Comparison of ENCODE assay signal across 9 cellular contexts in genomic region chr13:30371649-30372265, GRCh38. TPM values are rescaled to one million over a fixed set of nuclear protein-coding genes. Genes with fewer than 3 reads are reported as not detected.
DNase-seq lines count a peak whose midpoint lies in the region; ATAC-seq and TF ChIP-seq lines count a peak whose summit lies in the region.
"Had no signal": no experiment of that assay in that cellular context is flagged by ENCODE, and none has a peak within 500 bp of the region (broad histone marks: within the 10 kb centered on the region; RNA-seq: fewer than 3 reads in every experiment).

No MANE protein-coding gene starts in this region.

- no peak overlapping the region for H3K4me2 ChIP-seq in neural progenitor cell

- peaks cover 6% of the 10 kb centered on the region for H3K27me3 Mint-ChIP-seq in neural progenitor cell (ENCODE audit: insufficient read depth, low read depth)

- no peaks in the 10 kb centered on the region for H3K36me3 ChIP-seq in lower lobe of right lung
- H3K36me3 ChIP-seq in neural progenitor cell: no peaks in the 10 kb centered on the region

- DNase-seq in AML-193 (lab: John Stamatoyannopoulos, UW) (peak; percentile 98 to 99), RPMI7951 (ENCODE audit: low read depth) (peak; percentile 26), lower lobe of right lung (no peak), neural progenitor cell (ENCODE audit: low spot score) (no peak), HK-2 (ENCODE audit: unreplicated experiment) (no peak)
- peak; percentile 81 for DNase-seq in activated effector memory CD4-positive, alpha-beta T cell treated with anti-CD3 and anti-CD28 coated beads, Interleukin-2, amount 50 U/mL, for 16 hours

- no peaks in the 10 kb centered on the region for H4K20me1 ChIP-seq in neural progenitor cell (ENCODE audit: low read depth)

- H3K4me3 ChIP-seq in lower lobe of right lung (peak overlapping the region; percentile 7), neural progenitor cell (no peak overlapping the region)
- H3K4me3 ChIP-seq: lung had no signal

- ATAC-seq in HG03159 (IDR thresholded peaks at IDR 0.05; ENCODE audit: unreplicated experiment) (peak; percentile 68), lower lobe of right lung (peak; percentile 28 to 53)

- H2AFZ ChIP-seq in neural progenitor cell (replicated peaks): no peak overlapping the region

- TF ChIP-seq POLR2A in GM19193 (IDR thresholded peaks at IDR 0.05; ENCODE audit: extremely low read depth, insufficient read depth, insufficient read length): peak; percentile 44

- H3F3A ChIP-seq in neural progenitor cell (ENCODE audit: low read depth): no peaks in the 10 kb centered on the region

- H3K9me3 ChIP-seq in lower lobe of right lung (no peaks in the 10 kb centered on the region), neural progenitor cell (ENCODE audit: low read depth) (no peaks in the 10 kb centered on the region)

- H3K79me2 ChIP-seq in neural progenitor cell (ENCODE audit: low read depth): no peaks in the 10 kb centered on the region

- no peak for TF ChIP-seq CTCF in lower lobe of right lung (IDR thresholded peaks at IDR 0.05)
- no peak for TF ChIP-seq CTCF in neural progenitor cell (IDR thresholded peaks at IDR 0.05)

- H3K4me3 Mint-ChIP-seq in neural progenitor cell: no peak overlapping the region

- no peak overlapping the region for H3K9ac ChIP-seq in neural progenitor cell

- H3K27ac ChIP-seq in lower lobe of right lung (peak overlapping the region; percentile 48), neural progenitor cell (no peak overlapping the region)

- intact Hi-C loops in lower lobe of right lung (cut with DNase I): no loop called here

- H3K4me1 Mint-ChIP-seq in neural progenitor cell: peaks cover 5% of the 10 kb centered on the region

- H3K36me3 Mint-ChIP-seq in neural progenitor cell: no peaks in the 10 kb centered on the region

- no peaks in the 10 kb centered on the region for H3K9me3 Mint-ChIP-seq in neural progenitor cell

- H3K27me3 ChIP-seq in lower lobe of right lung (ENCODE audit: low read depth) (no peaks in the 10 kb centered on the region), neural progenitor cell (no peaks in the 10 kb centered on the region)

- H3K4me1 ChIP-seq in lower lobe of right lung: peaks cover 7% of the 10 kb centered on the region
- H3K4me1 ChIP-seq in neural progenitor cell: no peaks in the 10 kb centered on the region

- H3K27ac Mint-ChIP-seq in neural progenitor cell: no peak overlapping the region

RNA-seq across cellular contexts. Expression of gene UBE2L5, which starts 50.5 kb away (rescaled TPM):
- total RNA-seq in RPMI7951 (2014; rRNA removed; shearing (Covaris generic)): not detected in 2 replicates
- total RNA-seq in lower lobe of right lung: not detected
- total RNA-seq in neural progenitor cell (ENCODE audit: low replicate concordance): not detected in 2 replicates
- total RNA-seq: lung had no signal

Comparison
In these comparisons a context has a peak if more than half of its experiments do, and no peak if none do; other contexts are left out.
1. DNase-seq: peak in AML-193 (2 of 2), RPMI7951 (single experiment) and activated effector memory CD4-positive, alpha-beta T cell treated with anti-CD3 and anti-CD28 coated beads, Interleukin-2, amount 50 U/mL, for 16 hours (single experiment); none in lower lobe of right lung (single experiment), neural progenitor cell (single experiment) and HK-2 (single experiment).